Comparison of ENCODE assay signal across 18 cellular contexts in genomic region chr4:86092684-86093083, GRCh38.
DNase-seq lines count a peak whose midpoint lies in the region; ATAC-seq and TF ChIP-seq lines count a peak whose summit lies in the region.
"Had no signal": no experiment of that assay in that cellular context is flagged by ENCODE, and none has a peak within 500 bp of the region (broad histone marks: within the 10 kb centered on the region; RNA-seq: fewer than 3 reads in every experiment).

No MANE protein-coding gene starts in this region.

- TF ChIP-seq RAD21 in HCT116 (IDR thresholded peaks at IDR 0.05; ENCODE audit: low read depth), result no peak

- DNase-seq in AG04449 (ENCODE audit: low read depth, low spot score) (peak; percentile 31), HCT116 (ENCODE audit: low read depth, low spot score) (no peak), amniotic epithelial cell (ENCODE audit: low read depth) (peak; percentile 85), fibroblast of the conjunctiva (ENCODE audit: low read depth) (peak; percentile 60), posterior vena cava (ENCODE audit: low spot score) (no peak), right lobe of liver (no peak), gastrocnemius medialis (no peak)
- DNase-seq: activated CD8-positive, alpha-beta memory T cell treated with anti-CD3 and anti-CD28 coated beads, Interleukin-2, amount 10 ng/mL, durations not matched to agents 7 days and 5 days; activated naive CD4-positive, alpha-beta T cell treated with anti-CD3 and anti-CD28 coated beads, Interleukin-2, amount 50 U/mL, for 16 hours; cortex of kidney; left colon; NCI-H1694; stimulated activated CD4-positive, alpha-beta T cell treated with anti-CD3 and anti-CD28 coated beads, Interleukin-4, amount 100 ng/mL, for 4 hours; stimulated activated naive CD4-positive, alpha-beta T cell had no signal

- in situ Hi-C loops in gastrocnemius medialis (cut with MboI; ENCODE audit: low sequenced_read_pairs in 4 of 4), result no loop called here

- H3K79me2 ChIP-seq in HCT116 (ENCODE audit: insufficient read depth, low read length), result no peaks in the 10 kb centered on the region

- 0 out of 2 replicates have a peak, but pooled peaks cover 3% of the 10 kb centered on the region for H3K9me2 ChIP-seq in HCT116 (ENCODE audit: insufficient read depth)

- H3K9ac ChIP-seq in HCT116 (ENCODE audit: low read length), result no peak overlapping the region

- H3K27me3 ChIP-seq in HCT116 (ENCODE audit: insufficient read depth, low read length), result no peaks in the 10 kb centered on the region
- H3K27me3 ChIP-seq in right lobe of liver, result no peaks in the 10 kb centered on the region
- H3K27me3 ChIP-seq in gastrocnemius medialis, result no peaks in the 10 kb centered on the region
- H3K27me3 ChIP-seq: SJSA1 had no signal

- H3K4me3 Mint-ChIP-seq in stimulated activated memory B cell treated with anti-CD40 and anti-IgM and Interleukin-4, amounts not matched to agents 10 μg/mL and 1 μg/mL and 100 μg/mL, for 72 hours, result no peak overlapping the region
- H3K4me3 Mint-ChIP-seq: activated CD8-positive, alpha-beta memory T cell treated with anti-CD3 and anti-CD28 coated beads, Interleukin-2, amount 10 ng/mL, durations not matched to agents 7 days and 5 days; IgD-negative memory B cell had no signal

- POLR2A ChIA-PET in AG04449 (lab: Yijun Ruan, JAX), result no interaction called here
- POLR2A ChIA-PET in HCT116 (lab: Charles Lee), result no interaction called here

- H3K36me3 Mint-ChIP-seq in stimulated activated memory B cell treated with anti-CD40 and anti-IgM and Interleukin-4, amounts not matched to agents 10 μg/mL and 1 μg/mL and 100 μg/mL, for 72 hours, result no peaks in the 10 kb centered on the region
- H3K36me3 Mint-ChIP-seq: activated CD8-positive, alpha-beta memory T cell treated with anti-CD3 and anti-CD28 coated beads, Interleukin-2, amount 10 ng/mL, durations not matched to agents 7 days and 5 days; IgD-negative memory B cell had no signal

- no peaks in the 10 kb centered on the region for H3K9me3 Mint-ChIP-seq in stimulated activated memory B cell treated with anti-CD40 and anti-IgM and Interleukin-4, amounts not matched to agents 10 μg/mL and 1 μg/mL and 100 μg/mL, for 72 hours
- H3K9me3 Mint-ChIP-seq: IgD-negative memory B cell had no signal

- H3K4me1 ChIP-seq in HCT116 (ENCODE audit: control insufficient read depth in 1 of 2, insufficient read depth in 2 of 2, low read length in 2 of 2) (peaks cover 0 to 4% of the 10 kb centered on the region in 2 experiments; a peak in 1 of 4 replicates), right lobe of liver (no peaks in the 10 kb centered on the region), gastrocnemius medialis (no peaks in the 10 kb centered on the region)

- H3K27me3 Mint-ChIP-seq in stimulated activated memory B cell treated with anti-CD40 and anti-IgM and Interleukin-4, amounts not matched to agents 10 μg/mL and 1 μg/mL and 100 μg/mL, for 72 hours, result no peaks in the 10 kb centered on the region
- H3K27me3 Mint-ChIP-seq: activated CD8-positive, alpha-beta memory T cell treated with anti-CD3 and anti-CD28 coated beads, Interleukin-2, amount 10 ng/mL, durations not matched to agents 7 days and 5 days; IgD-negative memory B cell had no signal

- no peak overlapping the region for H3K4me2 ChIP-seq in HCT116 (ENCODE audit: low read length)

- peaks cover 5% of the 10 kb centered on the region for H3K4me1 Mint-ChIP-seq in stimulated activated memory B cell treated with anti-CD40 and anti-IgM and Interleukin-4, amounts not matched to agents 10 μg/mL and 1 μg/mL and 100 μg/mL, for 72 hours
- H3K4me1 Mint-ChIP-seq: activated CD8-positive, alpha-beta memory T cell treated with anti-CD3 and anti-CD28 coated beads, Interleukin-2, amount 10 ng/mL, durations not matched to agents 7 days and 5 days; IgD-negative memory B cell had no signal

- peak overlapping the region; percentile 50 for H2AFZ ChIP-seq in HCT116 (ENCODE audit: low read depth, low read length, poor library complexity, severe bottlenecking)

- TF ChIP-seq POLR2A in HCT116 (IDR thresholded peaks at IDR 0.05; ENCODE audit: borderline replicate concordance, extremely low read depth, insufficient read depth, insufficient read length) (no peak), right lobe of liver (IDR thresholded peaks at IDR 0.05) (no peak), gastrocnemius medialis (IDR thresholded peaks at IDR 0.05) (no peak)

- RAD21 ChIA-PET in HCT116 (lab: Charles Lee; ENCODE audit: low non-redundant PET in 1 of 2, low total read pairs in 2 of 2, uncharacterized antibody in 2 of 2, unreplicated experiment in 2 of 2), result no interaction called here

- TF ChIP-seq CTCF in AG04449 (IDR thresholded peaks at IDR 0.05; ENCODE audit: insufficient read depth, low read length, missing control alignments), result no peak
- no peak for TF ChIP-seq CTCF in HCT116 (IDR thresholded peaks at IDR 0.05 in 2 of 3, conservative IDR thresholded peaks at IDR 0.05 in 1 of 3; ENCODE audit: borderline replicate concordance in 1 of 3, insufficient read depth in 1 of 3, low read depth in 2 of 3, low read length in 2 of 3)
- TF ChIP-seq CTCF in right lobe of liver (IDR thresholded peaks at IDR 0.05), result no peak
- TF ChIP-seq CTCF in gastrocnemius medialis (IDR thresholded peaks at IDR 0.05 in 4 of 5, conservative IDR thresholded peaks at IDR 0.05 in 1 of 5), result no peak

- no peaks in the 10 kb centered on the region for H4K20me1 ChIP-seq in HCT116 (ENCODE audit: insufficient read depth)

- no TSS peak for BruUV-seq in HCT116 (replicated peaks; lab: Mats Ljungman, UMichigan)

- intact Hi-C loops in HCT116 (cut with micrococcal nuclease) (no loop called here), posterior vena cava (cut with DNase I) (loop anchor here in 1 of 2 donors (10.0 kb wide), 1 partner anchor 872 kb away; no protein-coding TSS in a partner anchor), right lobe of liver (cut with DNase I) (no loop called here), gastrocnemius medialis (cut with DNase I; ENCODE audit: low total_unique reads) (no loop called here)

- H3K4me3 ChIP-seq in AG04449 (ENCODE audit: low read depth, low read length) (no peak overlapping the region), HCT116 (replicated peaks in 1 of 2; ENCODE audit: low read depth in 1 of 2, low read length in 2 of 2) (no peak overlapping the region), right lobe of liver (no peak overlapping the region), gastrocnemius medialis (no peak overlapping the region)
- H3K4me3 ChIP-seq: SJSA1 had no signal

- H3K27ac Mint-ChIP-seq in stimulated activated memory B cell treated with anti-CD40 and anti-IgM and Interleukin-4, amounts not matched to agents 10 μg/mL and 1 μg/mL and 100 μg/mL, for 72 hours, result no peak overlapping the region
- H3K27ac Mint-ChIP-seq: activated CD8-positive, alpha-beta memory T cell treated with anti-CD3 and anti-CD28 coated beads, Interleukin-2, amount 10 ng/mL, durations not matched to agents 7 days and 5 days; IgD-negative memory B cell had no signal

- CTCF ChIA-PET in AG04449 (lab: Yijun Ruan, JAX), result no interaction called here
- CTCF ChIA-PET in HCT116 (lab: Charles Lee), result no interaction called here

- H3K36me3 ChIP-seq in HCT116 (ENCODE audit: control insufficient read depth in 1 of 2, insufficient read depth in 2 of 2, low read length in 2 of 2) (no peaks in the 10 kb centered on the region), right lobe of liver (no peaks in the 10 kb centered on the region), gastrocnemius medialis (no peaks in the 10 kb centered on the region)
- H3K36me3 ChIP-seq: SJSA1 had no signal

- no peak for ATAC-seq in HCT116
- no peak for ATAC-seq in stimulated activated memory B cell treated with anti-CD40 and anti-IgM and Interleukin-4, amounts not matched to agents 10 μg/mL and 1 μg/mL and 100 μg/mL, for 72 hours
- ATAC-seq in right lobe of liver, result no peak
- ATAC-seq in gastrocnemius medialis, result no peak
- ATAC-seq: activated CD8-positive, alpha-beta memory T cell treated with anti-CD3 and anti-CD28 coated beads, Interleukin-2, amount 10 ng/mL, durations not matched to agents 7 days and 5 days; left colon had no signal

- H3K27ac ChIP-seq in HCT116 (ENCODE audit: low read depth, low read length) (no peak overlapping the region), right lobe of liver (no peak overlapping the region), gastrocnemius medialis (no peak overlapping the region)
- H3K27ac ChIP-seq: C4-2B, SJSA1 had no signal

- H3K9me3 ChIP-seq in HCT116 (ENCODE audit: control insufficient read depth in 1 of 2, insufficient read depth in 1 of 2, low read depth in 1 of 2, low read length in 2 of 2), result no peaks in the 10 kb centered on the region
- H3K9me3 ChIP-seq in right lobe of liver, result no peaks in the 10 kb centered on the region
- H3K9me3 ChIP-seq in gastrocnemius medialis, result no peaks in the 10 kb centered on the region
- H3K9me3 ChIP-seq: SJSA1 had no signal

TF ChIP-seq in HCT116, 20 proteins besides CTCF, POLR2A, EP300 and RAD21:
- 0 out of 2 replicates have a peak, but pooled peaks have one; percentile 5 for TF ChIP-seq FOSL1 (IDR thresholded peaks at IDR 0.05; ENCODE audit: low read depth)
- no peak for TF ChIP-seq ZNF274 (IDR thresholded peaks at IDR 0.05; ENCODE audit: low read depth, low read length)
- TF ChIP-seq JUND (IDR thresholded peaks at IDR 0.05), result no peak

Comparison
In these comparisons a context has a peak if more than half of its experiments do, and no peak if none do; other contexts are left out.
1. DNase-seq: peak in AG04449 (single experiment), amniotic epithelial cell (single experiment) and fibroblast of the conjunctiva (single experiment); none in HCT116 (single experiment), posterior vena cava (single experiment), right lobe of liver (0 of 3) and gastrocnemius medialis (0 of 2).